In genomic region chr5:113776168-113776567, GRCh38 we compare ENCODE assay signal across 18 cellular contexts.
DNase-seq lines count a peak whose midpoint lies in the region; ATAC-seq and TF ChIP-seq lines count a peak whose summit lies in the region.
"Had no signal": no experiment of that assay in that cellular context is flagged by ENCODE, and none has a peak within 500 bp of the region (broad histone marks: within the 10 kb centered on the region; RNA-seq: fewer than 3 reads in every experiment).

No MANE protein-coding gene starts in this region.

- H3K79me2 ChIP-seq in H9 (ENCODE audit: insufficient read depth, low read length) (no peaks in the 10 kb centered on the region), PC-3 (ENCODE audit: low read length) (no peaks in the 10 kb centered on the region)

- peaks cover 15% of the 10 kb centered on the region for H3K4me1 ChIP-seq in H9 (ENCODE audit: insufficient read depth, low read length)
- H3K4me1 ChIP-seq in iPS-20b (ENCODE audit: insufficient read depth, low read length) = peaks cover 14% of the 10 kb centered on the region; the same call in 1 of the 2 replicates
- H3K4me1 ChIP-seq in PC-3 (ENCODE audit: insufficient read depth, low read length) = no peaks in the 10 kb centered on the region
- H3K4me1 ChIP-seq: HAP-1 had no signal

- H3K4me3 Mint-ChIP-seq in H9 (no peak overlapping the region; a peak in 1 of 5 replicates), WTC11 (peak overlapping the region; percentile 26)
- H3K4me3 Mint-ChIP-seq: CD14-positive monocyte, IgD-negative memory B cell had no signal

- H3K27me3 Mint-ChIP-seq in H9 (ENCODE audit: low read depth) (no peaks in the 10 kb centered on the region; the same call in none of the 2 replicates), WTC11 (ENCODE audit: low read depth) (no peaks in the 10 kb centered on the region)
- H3K27me3 Mint-ChIP-seq: IgD-negative memory B cell had no signal

- no peaks in the 10 kb centered on the region for H3K79me1 ChIP-seq in H9 (ENCODE audit: insufficient read depth, low read depth, low read length, poor library complexity, severe bottlenecking)

- H3K4me2 ChIP-seq in H9 (ENCODE audit: insufficient read depth, insufficient read length, low read length) = no peak overlapping the region
- no peak overlapping the region for H3K4me2 ChIP-seq in PC-3 (ENCODE audit: low read length)

- H2AFZ ChIP-seq in H9 (ENCODE audit: low read length) (no peak overlapping the region), PC-3 (ENCODE audit: low read length) (no peak overlapping the region)

- H3K4me1 Mint-ChIP-seq in H9 (peaks cover 20 to 23% of the 10 kb centered on the region in 2 experiments), WTC11 (peaks cover 31% of the 10 kb centered on the region)
- H3K4me1 Mint-ChIP-seq: CD14-positive monocyte, IgD-negative memory B cell had no signal

- CTCF ChIA-PET in WTC11 (lab: Charles Lee) (interaction anchor here (1.0 kb wide), 1 partner anchor 15 kb away, joined by 3 read pairs; no protein-coding TSS in a partner anchor), PC-3 (lab: Charles Lee) (no interaction called here)

- H3K27ac Mint-ChIP-seq in H9 (peak overlapping the region; percentile 74 to 88 (median 75); a peak in 5 of 7 replicates), WTC11 (peak overlapping the region; percentile 91)
- H3K27ac Mint-ChIP-seq: CD14-positive monocyte, IgD-negative memory B cell had no signal

- H4K20me1 ChIP-seq in H9 (ENCODE audit: control insufficient read depth, insufficient read depth, insufficient read length) (no peaks in the 10 kb centered on the region), PC-3 (ENCODE audit: low read length) (no peaks in the 10 kb centered on the region)

- no peaks in the 10 kb centered on the region for H3F3A ChIP-seq in PC-3 (ENCODE audit: low read length, unreplicated experiment)

- no peak overlapping the region for H3T11ph ChIP-seq in H9 (ENCODE audit: low read length)

- H3K9ac ChIP-seq in H9 (ENCODE audit: extremely low read depth, insufficient read length, low read length) (no peak overlapping the region), iPS-20b (ENCODE audit: low read depth, low read length) (no peak overlapping the region), PC-3 (ENCODE audit: low read length) (no peak overlapping the region)

- H3K14ac ChIP-seq in H9 (ENCODE audit: insufficient read depth, low read length) = no peak overlapping the region

- peak overlapping the region; percentile 65 for H3K27ac ChIP-seq in 22Rv1
- H3K27ac ChIP-seq in H9 (ENCODE audit: insufficient read length, low read depth, low read length) = no peak overlapping the region
- peak overlapping the region; percentile 48 for H3K27ac ChIP-seq in iPS-20b (ENCODE audit: low read length)
- H3K27ac ChIP-seq in PC-3 (ENCODE audit: low read length) = no peak overlapping the region
- H3K27ac ChIP-seq: HL-60 had no signal

- intact Hi-C loops in PC-3 (cut with micrococcal nuclease) = no loop called here

- no peak overlapping the region for H2BK12ac ChIP-seq in H9 (ENCODE audit: insufficient read length, low read depth, low read length)

- POLR2A ChIA-PET in WTC11 (lab: Charles Lee) (no interaction called here), PC-3 (lab: Charles Lee; ENCODE audit: unreplicated experiment) (no interaction called here)

- H2BK120ac ChIP-seq in H9 (ENCODE audit: low read depth, low read length, poor library complexity, severe bottlenecking) = no peak overlapping the region

- H3K4me3 ChIP-seq in iPS-20b (ENCODE audit: low read length) (peak overlapping the region; percentile 36; the same call in 1 of the 2 replicates), PC-3 (ENCODE audit: low read length) (no peak overlapping the region)
- H3K4me3 ChIP-seq: HAP-1 had no signal

- TF ChIP-seq CTCF in 22Rv1 (IDR thresholded peaks at IDR 0.05) (no peak), H9 (conservative IDR thresholded peaks at IDR 0.05) (no peak), WTC11 (IDR thresholded peaks at IDR 0.05) (no peak), PC-3 (conservative IDR thresholded peaks at IDR 0.05; ENCODE audit: low read depth, low read length) (no peak)

- H3K23ac ChIP-seq in H9 (ENCODE audit: insufficient read length, low read depth, low read length) = no peak overlapping the region

- no peak overlapping the region for H2BK15ac ChIP-seq in H9 (ENCODE audit: low read depth, low read length)

- H3K9me3 ChIP-seq in H9 (ENCODE audit: control insufficient read depth, low read depth, low read length) (no peaks in the 10 kb centered on the region), iPS-20b (ENCODE audit: insufficient read depth, low read depth, low read length) (no peaks in the 10 kb centered on the region; the same call in 1 of the 2 replicates), PC-3 (ENCODE audit: low read length) (no peaks in the 10 kb centered on the region)
- H3K9me3 ChIP-seq: HAP-1 had no signal

- H2BK20ac ChIP-seq in H9 (ENCODE audit: low read depth, low read length, poor library complexity, severe bottlenecking) = peak overlapping the region; percentile 49

- H3K9me2 ChIP-seq in PC-3 (replicated peaks; ENCODE audit: low read length) = no peaks in the 10 kb centered on the region

- H4K5ac ChIP-seq in H9 (ENCODE audit: insufficient read length, low read depth, low read length) = no peak overlapping the region

- no peak overlapping the region for H2BK5ac ChIP-seq in H9 (ENCODE audit: insufficient read length, low read length)

- peaks cover 0 to 3% of the 10 kb centered on the region in 2 experiments; a peak in 3 of 5 replicates for H3K9me3 Mint-ChIP-seq in H9
- H3K9me3 Mint-ChIP-seq in WTC11 = peaks cover 10% of the 10 kb centered on the region

- H3K18ac ChIP-seq in H9 (ENCODE audit: insufficient read length, low read depth, low read length) = no peak overlapping the region

- H3K27me3 ChIP-seq in H9 (ENCODE audit: insufficient read depth, low read length) = no peaks in the 10 kb centered on the region
- H3K27me3 ChIP-seq in iPS-20b (ENCODE audit: insufficient read depth, low read length) = no peaks in the 10 kb centered on the region
- no peaks in the 10 kb centered on the region for H3K27me3 ChIP-seq in PC-3 (ENCODE audit: low read length)

- no peak overlapping the region for H4K8ac ChIP-seq in H9 (replicated peaks; ENCODE audit: insufficient read length, low read depth, low read length)

- H3K36me3 ChIP-seq in iPS-20b (ENCODE audit: insufficient read depth, low read depth, low read length) (no peaks in the 10 kb centered on the region), PC-3 (ENCODE audit: low read depth, low read length) (no peaks in the 10 kb centered on the region)
- H3K36me3 ChIP-seq: HAP-1 had no signal

- peaks cover 0 to 5% (median 0%) of the 10 kb centered on the region in 3 experiments; a peak in 2 of 7 replicates for H3K36me3 Mint-ChIP-seq in H9 (ENCODE audit: insufficient read depth in 1 of 3, low read depth in 3 of 3)
- peaks cover 6% of the 10 kb centered on the region for H3K36me3 Mint-ChIP-seq in WTC11
- H3K36me3 Mint-ChIP-seq: CD14-positive monocyte, IgD-negative memory B cell had no signal

- no peak overlapping the region for H3K56ac ChIP-seq in H9 (ENCODE audit: insufficient read length, low read depth, low read length)

- H2AK5ac ChIP-seq in H9 (ENCODE audit: insufficient read length, low read length) = no peak overlapping the region

- DNase-seq in H9 (peak; percentile 34), WTC11 (ENCODE audit: low spot score) (peak; percentile 10), PC-3 (no peak), SHP77 treated with DMSO at 0.1 percent for 48 hours (lab: John Stamatoyannopoulos, UW) (no peak), DMS79 treated with DMSO at 0.1 percent for 48 hours (lab: John Stamatoyannopoulos, UW) (no peak)
- DNase-seq: NCI-H1694, NCI-H2081 treated with DMSO at 0.1 percent for 48 hours, NCI-H2171 treated with DMSO at 0.1 percent for 48 hours, NCI-H524 treated with DMSO at 0.1 percent for 48 hours, NCI-H82, SW 1271 had no signal

- H3K23me2 ChIP-seq in H9 (ENCODE audit: insufficient read length, low read depth, low read length, poor library complexity, severe bottlenecking) = peaks cover 5% of the 10 kb centered on the region

- no CpG with 5 or more reads among the region's 5 CpGs for WGBS in H9 (ENCODE audit: extremely low coverage, insufficient read length, low lambda C conversion rate)

- no peak overlapping the region for H4K91ac ChIP-seq in H9 (ENCODE audit: insufficient read length, low read depth, low read length)

- ATAC-seq in WTC11 = peak; percentile 78
- ATAC-seq in PC-3 = no peak
- no peak for ATAC-seq in HG03439 (IDR thresholded peaks at IDR 0.05; ENCODE audit: unreplicated experiment)

- no peak overlapping the region for H3K4ac ChIP-seq in H9 (ENCODE audit: low read depth, low read length)

- no TSS peak for BruUV-seq in PC-3 (replicated peaks; lab: Mats Ljungman, UMichigan)

TF ChIP-seq in WTC11, 78 proteins besides CTCF, POLR2A, EP300 and RAD21 (continues in another document):
- TF ChIP-seq TP53 (CRISPR knock-in tag; IDR thresholded peaks at IDR 0.05) (no peak), USF2 (CRISPR knock-in tag; IDR thresholded peaks at IDR 0.05) (peak; percentile 9; the same call in 1 of the 2 replicates), RELA (CRISPR knock-in tag; IDR thresholded peaks at IDR 0.05; ENCODE audit: borderline replicate concordance) (no peak), ELF4 (CRISPR knock-in tag; IDR thresholded peaks at IDR 0.05; ENCODE audit: low read depth) (no peak), NR1H2 (CRISPR knock-in tag; IDR thresholded peaks at IDR 0.05) (no peak), ATF1 (CRISPR knock-in tag; IDR thresholded peaks at IDR 0.05) (no peak)
- TF ChIP-seq, protein P1, sequence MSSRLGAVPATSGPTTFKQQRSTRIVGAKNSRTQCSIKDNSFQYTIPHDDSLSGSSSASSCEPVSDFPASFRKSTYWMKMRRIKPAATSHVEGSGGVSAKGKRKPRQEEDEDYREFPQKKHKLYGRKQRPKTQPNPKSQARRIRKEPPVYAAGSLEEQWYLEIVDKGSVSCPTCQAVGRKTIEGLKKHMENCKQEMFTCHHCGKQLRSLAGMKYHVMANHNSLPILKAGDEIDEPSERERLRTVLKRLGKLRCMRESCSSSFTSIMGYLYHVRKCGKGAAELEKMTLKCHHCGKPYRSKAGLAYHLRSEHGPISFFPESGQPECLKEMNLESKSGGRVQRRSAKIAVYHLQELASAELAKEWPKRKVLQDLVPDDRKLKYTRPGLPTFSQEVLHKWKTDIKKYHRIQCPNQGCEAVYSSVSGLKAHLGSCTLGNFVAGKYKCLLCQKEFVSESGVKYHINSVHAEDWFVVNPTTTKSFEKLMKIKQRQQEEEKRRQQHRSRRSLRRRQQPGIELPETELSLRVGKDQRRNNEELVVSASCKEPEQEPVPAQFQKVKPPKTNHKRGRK (CRISPR knock-in tag; IDR thresholded peaks at IDR 0.05; ENCODE audit: borderline replicate concordance) = no peak

Comparison
In these comparisons a context has a peak if more than half of its experiments do, and no peak if none do; other contexts are left out.
1. H3K27ac ChIP-seq: peak in 22Rv1 (single experiment) and iPS-20b (single experiment); none in H9 (single experiment) and PC-3 (single experiment).
2. DNase-seq: peak in H9 (single experiment) and WTC11 (single experiment); none in PC-3 (single experiment), SHP77 treated with DMSO at 0.1 percent for 48 hours (single experiment) and DMS79 treated with DMSO at 0.1 percent for 48 hours (single experiment).